8 cellular contexts compared by ENCODE assay signal in genomic region chr2:128736689-128737545, GRCh38.
DNase-seq lines count a peak whose midpoint lies in the region; ATAC-seq and TF ChIP-seq lines count a peak whose summit lies in the region.

No MANE protein-coding gene starts in this region.

- DNase-seq in GM12864 (ENCODE audit: low read depth) (no peak), NCI-H2227 treated with DMSO at 0.1 percent for 48 hours (lab: John Stamatoyannopoulos, UW) (peak; percentile 83), epithelial cell of esophagus (ENCODE audit: low read depth) (peak; percentile 67), midbrain (lab: John Stamatoyannopoulos, UW) (peak; percentile 79)
- DNase-seq in activated CD8-positive, alpha-beta T cell treated with anti-CD3 and anti-CD28 coated beads for 36 hours, result peak; percentile 76
- DNase-seq in stimulated activated CD8-positive, alpha-beta memory T cell treated with anti-CD3 and anti-CD28 coated beads, Interleukin-4, amount 100 ng/mL, for 24 hours (ENCODE audit: low read depth), result peak; percentile 35

- H3K4me3 Mint-ChIP-seq in activated CD8-positive, alpha-beta T cell treated with anti-CD3 and anti-CD28 coated beads for 36 hours, result peak overlapping the region; percentile 46

- no peak overlapping the region for H3K27ac Mint-ChIP-seq in activated CD8-positive, alpha-beta T cell treated with anti-CD3 and anti-CD28 coated beads for 36 hours

- no peaks in the 10 kb centered on the region for H3K36me3 Mint-ChIP-seq in activated CD8-positive, alpha-beta T cell treated with anti-CD3 and anti-CD28 coated beads for 36 hours (ENCODE audit: low read depth)

- ATAC-seq in HG02642 (IDR thresholded peaks at IDR 0.05; ENCODE audit: poor library complexity, unreplicated experiment), result peak; percentile 34
- peak; percentile 72 for ATAC-seq in activated CD8-positive, alpha-beta T cell treated with anti-CD3 and anti-CD28 coated beads for 36 hours
- ATAC-seq in HG03097 (IDR thresholded peaks at IDR 0.05; ENCODE audit: low FRiP score, unreplicated experiment), result no peak

- CTCF ChIA-PET in activated CD8-positive, alpha-beta T cell treated with anti-CD3 and anti-CD28 coated beads for 36 hours (lab: Charles Lee), result interaction anchor here (0.6 to 1.3 kb wide), 14 partner anchors 9 to 210 kb away, joined by 3 to 12 read pairs (median 4); no protein-coding TSS in a partner anchor

- H3K4me3 ChIP-seq in GM12864 (ENCODE audit: low read depth, low read length) (no peak overlapping the region; the same call in 1 of the 2 replicates), epithelial cell of esophagus (ENCODE audit: low read length) (peak overlapping the region; percentile 46)

- intact Hi-C loops in activated CD8-positive, alpha-beta T cell treated with anti-CD3 and anti-CD28 coated beads for 36 hours (cut with micrococcal nuclease), result loop anchor here (10.0 kb wide), 1 partner anchor 658 kb away; no protein-coding TSS in a partner anchor

- TF ChIP-seq CTCF in GM12864 (IDR thresholded peaks at IDR 0.05; ENCODE audit: low read depth, low read length, missing control alignments) (peak; percentile 99), epithelial cell of esophagus (IDR thresholded peaks at IDR 0.05; ENCODE audit: insufficient read depth, low read depth, low read length, missing control alignments) (peak; percentile 98)
- TF ChIP-seq CTCF in activated CD8-positive, alpha-beta T cell treated with anti-CD3 and anti-CD28 coated beads for 36 hours (IDR thresholded peaks at IDR 0.05), result peak; percentile 97

- H3K4me1 Mint-ChIP-seq in activated CD8-positive, alpha-beta T cell treated with anti-CD3 and anti-CD28 coated beads for 36 hours (ENCODE audit: low read depth), result peaks cover 15% of the 10 kb centered on the region

- H3K9me3 Mint-ChIP-seq in activated CD8-positive, alpha-beta T cell treated with anti-CD3 and anti-CD28 coated beads for 36 hours, result no peaks in the 10 kb centered on the region

- H3K27me3 Mint-ChIP-seq in activated CD8-positive, alpha-beta T cell treated with anti-CD3 and anti-CD28 coated beads for 36 hours, result peaks cover 18% of the 10 kb centered on the region

- POLR2A ChIA-PET in activated CD8-positive, alpha-beta T cell treated with anti-CD3 and anti-CD28 coated beads for 36 hours (lab: Charles Lee), result no interaction called here
